8 cellular contexts compared by ENCODE assay signal in genomic region chr20:34558320-34559202, GRCh38. TPM values are rescaled to one million over a fixed set of nuclear protein-coding genes. Genes with fewer than 3 reads are reported as not detected.
DNase-seq lines count a peak whose midpoint lies in the region; ATAC-seq, FAIRE-seq and TF ChIP-seq lines count a peak whose summit lies in the region.

TSS of gene MAP1LC3A (plus strand) at chr20:34558718. CDS start at chr20:34558869, 151 bp downstream.

- H3K27me3 ChIP-seq in GM06990 (replicated peaks; ENCODE audit: control insufficient read depth, insufficient read depth, low read length) (no peaks in the 10 kb centered on the region), adrenal gland (no peaks in the 10 kb centered on the region), cardiac muscle cell (no peaks in the 10 kb centered on the region), pancreas (no peaks in the 10 kb centered on the region)

- DNase-seq in GM06990 (ENCODE audit: extremely low read depth, insufficient read length): peak; percentile 88
- DNase-seq in SW 1271 (lab: John Stamatoyannopoulos, UW): peak; percentile 100
- peak; percentile 92 to 98 (median 96) for DNase-seq in adrenal gland
- peak; percentile 90 to 98 for DNase-seq in cardiac muscle cell (ENCODE audit: low read depth in 1 of 2, low spot score in 1 of 2)
- peak; percentile 87 to 94 (median 92) for DNase-seq in pancreas

- H3K36me3 ChIP-seq in GM06990 (ENCODE audit: control insufficient read depth, insufficient read depth, low read length): no peaks in the 10 kb centered on the region; the same call in 1 of the 2 replicates
- H3K36me3 ChIP-seq in adrenal gland (replicated peaks in 1 of 2): no peaks in the 10 kb centered on the region
- no peaks in the 10 kb centered on the region for H3K36me3 ChIP-seq in cardiac muscle cell
- no peaks in the 10 kb centered on the region for H3K36me3 ChIP-seq in pancreas

- intact Hi-C loops in adrenal gland (cut with DNase I): no loop called here
- intact Hi-C loops in pancreas (cut with DNase I): no loop called here

- no peak for TF ChIP-seq CTCF in GM06990 (IDR thresholded peaks at IDR 0.05; ENCODE audit: insufficient read depth, low read length, poor library complexity, severe bottlenecking)
- TF ChIP-seq CTCF in adrenal gland (IDR thresholded peaks at IDR 0.05): no peak
- TF ChIP-seq CTCF in cardiac muscle cell (IDR thresholded peaks at IDR 0.05; ENCODE audit: low read depth, low read length): no peak
- TF ChIP-seq CTCF in pancreas (IDR thresholded peaks at IDR 0.05): no peak

- no peaks in the 10 kb centered on the region for H3K9me3 ChIP-seq in adrenal gland (replicated peaks in 1 of 3)
- H3K9me3 ChIP-seq in cardiac muscle cell (ENCODE audit: low read depth): no peaks in the 10 kb centered on the region
- no peaks in the 10 kb centered on the region for H3K9me3 ChIP-seq in pancreas

- 0 to 4% (median 1%) methylated on average over 11 to 99 of the region's 100 CpGs for WGBS in adrenal gland, 4 donors
- 2 to 4% methylated on average over 75 to 100 of the region's 100 CpGs for WGBS in pancreas, 2 donors

- FAIRE-seq in pancreas (lab: Jason Lieb, UNC): no peak

- H3K4me3 ChIP-seq in GM06990 (replicated peaks; ENCODE audit: low read depth, low read length): peak within 1 kb of the TSS; percentile 76
- H3K4me3 ChIP-seq in adrenal gland: peak within 1 kb of the TSS; percentile 36 to 95 (median 64)
- peak within 1 kb of the TSS; percentile 39 for H3K4me3 ChIP-seq in cardiac muscle cell
- H3K4me3 ChIP-seq in pancreas: peak within 1 kb of the TSS; percentile 58 to 63 (median 60)

- TF ChIP-seq POLR2A in adrenal gland (IDR thresholded peaks at IDR 0.05): peak; percentile 34 to 75

- peak; percentile 58 for ATAC-seq in HG03354 (IDR thresholded peaks at IDR 0.05; ENCODE audit: poor library complexity, severe bottlenecking, unreplicated experiment)
- ATAC-seq in pancreas: peak; percentile 85 to 90 (median 86)
- ATAC-seq in HG02571 (IDR thresholded peaks at IDR 0.05; ENCODE audit: unreplicated experiment): no peak

- H3K4me1 ChIP-seq in adrenal gland (replicated peaks in 1 of 2) (peaks cover 5 to 7% of the 10 kb centered on the region in 2 donors), cardiac muscle cell (ENCODE audit: low read depth) (no peaks in the 10 kb centered on the region), pancreas (peaks cover 4 to 11% (median 10%) of the 10 kb centered on the region in 3 donors)

- peak within 1 kb of the TSS in 4 of 5 donors; percentile 80 to 92 (median 88) for H3K27ac ChIP-seq in adrenal gland
- H3K27ac ChIP-seq in cardiac muscle cell: no peak within 1 kb of the TSS
- peak within 1 kb of the TSS; percentile 80 to 89 (median 89) for H3K27ac ChIP-seq in pancreas
- peak within 1 kb of the TSS; percentile 92 for H3K27ac ChIP-seq in temporal lobe (ENCODE audit: low read depth, low read length)

RNA-seq across cellular contexts. Expression of gene MAP1LC3A, which starts in this region (rescaled TPM):
- total RNA-seq in adrenal gland: 10 to 100 TPM; 12.6 to 83.3 (median 40.9) TPM
- polyA plus RNA-seq in adrenal gland: 100 to 1,000 TPM in 2 of 3 donors, 1 to 10 TPM in 1; 5.6 to 139 (median 118) TPM
- 24.3 and 38.7 TPM in 2 replicates for total RNA-seq in cardiac muscle cell
- polyA plus RNA-seq in cardiac muscle cell: 29.7 and 54.0 TPM in 2 replicates
- 10 to 100 TPM in 5 of 6 donors, 1 to 10 TPM in 1; 9.4 to 19.7 (median 12.3) TPM for total RNA-seq in pancreas
- polyA plus RNA-seq in pancreas: 10 to 100 TPM; 57.6 to 94.2 TPM
- total RNA-seq in temporal lobe: 49.2 TPM
